28 cellular contexts compared by ENCODE assay signal in the genomic region with DNA sequence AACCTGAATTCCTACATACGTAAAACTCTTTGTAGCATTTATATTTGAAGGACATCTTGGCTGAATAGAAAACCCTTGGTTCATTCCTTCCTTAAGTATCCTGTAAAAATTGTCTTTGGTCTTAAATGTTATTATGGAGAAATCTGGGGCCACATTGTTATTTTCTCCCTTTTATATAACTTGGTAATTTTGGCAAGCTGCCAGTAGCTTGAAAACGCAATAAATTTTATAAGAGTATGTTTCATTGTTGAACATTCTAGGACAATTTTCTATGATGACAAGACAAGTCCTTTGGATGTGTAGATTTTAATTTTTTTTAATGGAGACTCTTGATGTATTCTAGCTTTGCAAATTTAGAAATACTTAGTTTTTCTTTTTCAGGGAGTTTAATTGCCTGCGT.
"Had no signal": no experiment of that assay in that cellular context is flagged by ENCODE, and none has a peak within 500 bp of the region (broad histone marks: within the 10 kb centered on the region; RNA-seq: fewer than 3 reads in every experiment).

No MANE protein-coding gene starts in this region.

- H3K9me3 ChIP-seq: ascending aorta, breast epithelium, colonic mucosa, esophagus squamous epithelium had no signal

- H3K27ac ChIP-seq: ascending aorta, breast epithelium, cardiac muscle cell, colonic mucosa, epithelial cell of prostate, esophagus squamous epithelium had no signal

- FAIRE-seq: endothelial cell of umbilical vein had no signal

- H3K27me3 ChIP-seq: ascending aorta, breast epithelium, cardiac muscle cell, colonic mucosa had no signal

- H3K4me3 ChIP-seq: ascending aorta, breast epithelium, cardiac muscle cell, colonic mucosa, esophagus squamous epithelium had no signal

- H3K36me3 ChIP-seq: ascending aorta, breast epithelium, cardiac muscle cell, colonic mucosa, esophagus squamous epithelium had no signal

- ATAC-seq: activated CD4-positive, alpha-beta T cell treated with anti-CD3 and anti-CD28 coated beads for 36 hours; activated naive CD4-positive, alpha-beta T cell treated with anti-CD3 and anti-CD28 coated beads, Interleukin-2, amount 50 U/mL, for 72 hours; activated T-cell treated with anti-CD3 and anti-CD28 coated beads, Interleukin-2, amount 50 U/mL, for 72 hours had no signal

- H3K4me1 ChIP-seq: ascending aorta, breast epithelium, colonic mucosa, esophagus squamous epithelium had no signal

- DNase-seq: activated CD4-positive, alpha-beta memory T cell treated with anti-CD3 and anti-CD28 coated beads, Interleukin-2, amount 10 ng/mL, durations not matched to agents 7 days and 5 days; activated CD4-positive, alpha-beta T cell treated with anti-CD3 and anti-CD28 coated beads for 36 hours; activated CD4-positive, alpha-beta T cell treated with anti-CD3 and anti-CD28 coated beads, Interleukin-2, amount 10 ng/mL, durations not matched to agents 7 days and 5 days; activated CD4-positive, alpha-beta T cell treated with anti-CD3 and anti-CD28 coated beads, Interleukin-2, amount 50 U/mL, for 4 hours; activated CD4-positive, CD25-positive, alpha-beta regulatory T cell; activated CD4-positive, CD25-positive, alpha-beta regulatory T cell treated with anti-CD3 and anti-CD28 coated beads, Interleukin-2, amount 50 U/mL, for 72 hours; activated CD8-positive, alpha-beta memory T cell treated with anti-CD3 and anti-CD28 coated beads, Interleukin-2, amount 50 U/mL, for 48 hours; activated gamma-delta T cell; activated naive CD4-positive, alpha-beta T cell; activated naive CD4-positive, alpha-beta T cell treated with anti-CD3 and anti-CD28 coated beads, Interleukin-2, amount 10 ng/mL, durations not matched to agents 7 days and 5 days; activated naive CD8-positive, alpha-beta T cell treated with anti-CD3 and anti-CD28 coated beads, Interleukin-2, amount 10 ng/mL, durations not matched to agents 7 days and 5 days; activated T-cell treated with anti-CD3 and anti-CD28 coated beads for 4 hours; activated T-cell treated with anti-CD3 and anti-CD28 coated beads, Interleukin-2, amount 50 U/mL, for 24 hours; activated T-cell treated with anti-CD3 and anti-CD28 coated beads, Interleukin-2, amount 50 U/mL, for 72 hours; central memory CD4-positive, alpha-beta T cell; cerebellar nuclear complex; colonic mucosa; effector CD8-positive, alpha-beta T cell; esophagus squamous epithelium; foreskin fibroblast; head of caudate nucleus; T1000 had no signal
